Comparison of ENCODE assay signal across 12 cellular contexts in the genomic region with DNA sequence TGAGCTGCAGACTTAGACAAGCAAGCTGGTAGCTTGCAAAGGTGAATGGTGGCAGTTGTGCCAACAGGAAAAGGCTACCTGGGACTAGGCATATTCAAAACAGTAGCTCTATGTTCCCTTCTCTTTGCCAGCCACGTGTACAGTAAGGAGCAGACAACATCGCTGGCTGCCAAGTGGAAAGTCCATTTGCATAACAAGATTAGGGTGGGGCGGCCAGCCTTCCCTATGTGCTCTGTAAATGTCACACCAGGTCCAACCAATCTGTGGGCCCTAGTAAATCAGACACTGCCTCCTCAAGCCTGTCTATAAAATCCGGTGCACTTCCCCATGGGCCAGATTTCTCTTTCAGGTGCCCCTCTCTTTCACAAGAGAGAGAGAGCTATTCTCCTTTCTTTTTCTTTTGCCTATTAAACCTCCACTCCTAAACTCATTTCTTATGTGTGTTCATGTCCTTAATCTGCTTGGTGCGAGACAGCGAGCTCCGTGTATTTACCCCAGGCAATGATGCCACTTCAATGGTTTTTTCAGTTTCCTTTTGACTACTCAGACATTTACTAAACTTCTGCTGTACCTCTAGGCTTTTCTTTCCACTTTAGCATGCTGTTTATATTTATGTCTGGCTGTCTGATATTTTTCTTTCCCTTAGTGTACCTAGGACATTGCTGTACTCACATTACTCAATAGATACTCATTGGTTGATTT.
DNase-seq lines count a peak whose midpoint lies in the region; ATAC-seq and TF ChIP-seq lines count a peak whose summit lies in the region.
"Had no signal": no experiment of that assay in that cellular context is flagged by ENCODE, and none has a peak within 500 bp of the region (broad histone marks: within the 10 kb centered on the region; RNA-seq: fewer than 3 reads in every experiment).

No MANE protein-coding gene starts in this region.

- no peaks in the 10 kb centered on the region for H3K27me3 ChIP-seq in prostate gland (replicated peaks; ENCODE audit: insufficient read depth)
- H3K27me3 ChIP-seq in hepatocyte, result no peaks in the 10 kb centered on the region
- no peaks in the 10 kb centered on the region for H3K27me3 ChIP-seq in right atrium auricular region
- H3K27me3 ChIP-seq: cardiac muscle cell, suprapubic skin had no signal

- DNase-seq in NCI-H146 (lab: John Stamatoyannopoulos, UW) (peak; percentile 6), NCI-H146 treated with DMSO at 0.1 percent for 48 hours (lab: John Stamatoyannopoulos, UW; ENCODE audit: unreplicated experiment) (no peak), OCI-M1 (lab: John Stamatoyannopoulos, UW) (peak; percentile 5), prostate gland (ENCODE audit: low spot score) (peak; percentile 5), hepatocyte (ENCODE audit: low spot score) (no peak), right atrium auricular region (ENCODE audit: low spot score) (no peak)
- no peak for DNase-seq in activated CD8-positive, alpha-beta memory T cell treated with anti-CD3 and anti-CD28 coated beads, Interleukin-2, amount 10 ng/mL, durations not matched to agents 7 days and 5 days
- DNase-seq: 8988T, DND-41 had no signal

- H3K9me3 Mint-ChIP-seq in activated CD8-positive, alpha-beta memory T cell treated with anti-CD3 and anti-CD28 coated beads, Interleukin-2, amount 10 ng/mL, durations not matched to agents 7 days and 5 days (ENCODE audit: low read depth), result no peaks in the 10 kb centered on the region

- no peak overlapping the region for H3K4me3 ChIP-seq in prostate gland
- no peak overlapping the region for H3K4me3 ChIP-seq in hepatocyte
- no peak overlapping the region for H3K4me3 ChIP-seq in right atrium auricular region
- H3K4me3 ChIP-seq: cardiac muscle cell, suprapubic skin had no signal

- H3K9me3 ChIP-seq in prostate gland (no peaks in the 10 kb centered on the region), hepatocyte (ENCODE audit: low read depth) (no peaks in the 10 kb centered on the region), right atrium auricular region (no peaks in the 10 kb centered on the region)
- H3K9me3 ChIP-seq: suprapubic skin had no signal

- no peak overlapping the region for H3K27ac ChIP-seq in prostate gland
- H3K27ac ChIP-seq in hepatocyte, result no peak overlapping the region
- no peak overlapping the region for H3K27ac ChIP-seq in right atrium auricular region
- H3K27ac ChIP-seq: cardiac muscle cell, suprapubic skin had no signal

- H3K4me3 Mint-ChIP-seq in activated CD8-positive, alpha-beta memory T cell treated with anti-CD3 and anti-CD28 coated beads, Interleukin-2, amount 10 ng/mL, durations not matched to agents 7 days and 5 days, result no peak overlapping the region

- H3K36me3 ChIP-seq in prostate gland (no peaks in the 10 kb centered on the region), hepatocyte (replicated peaks; ENCODE audit: insufficient read depth, low read depth) (no peaks in the 10 kb centered on the region), right atrium auricular region (no peaks in the 10 kb centered on the region)
- H3K36me3 ChIP-seq: cardiac muscle cell, suprapubic skin had no signal

- H3K4me1 Mint-ChIP-seq in activated CD8-positive, alpha-beta memory T cell treated with anti-CD3 and anti-CD28 coated beads, Interleukin-2, amount 10 ng/mL, durations not matched to agents 7 days and 5 days, result no peaks in the 10 kb centered on the region

- H2AFZ ChIP-seq in hepatocyte, result no peak overlapping the region

- no peaks in the 10 kb centered on the region for H4K20me1 ChIP-seq in hepatocyte (ENCODE audit: insufficient read depth, poor library complexity, severe bottlenecking)

- no peak overlapping the region for H3K4me2 ChIP-seq in hepatocyte

- no peaks in the 10 kb centered on the region for H3K79me2 ChIP-seq in hepatocyte

- H3K36me3 Mint-ChIP-seq in activated CD8-positive, alpha-beta memory T cell treated with anti-CD3 and anti-CD28 coated beads, Interleukin-2, amount 10 ng/mL, durations not matched to agents 7 days and 5 days, result no peaks in the 10 kb centered on the region

- ATAC-seq in HG02870 (IDR thresholded peaks at IDR 0.05; ENCODE audit: unreplicated experiment), result peak; percentile 83
- ATAC-seq in activated CD8-positive, alpha-beta memory T cell treated with anti-CD3 and anti-CD28 coated beads, Interleukin-2, amount 10 ng/mL, durations not matched to agents 7 days and 5 days, result no peak

- intact Hi-C loops in prostate gland (cut with DNase I), result no loop called here

- H3K9me2 ChIP-seq in hepatocyte (replicated peaks; ENCODE audit: insufficient read depth), result no peaks in the 10 kb centered on the region

- H3K27ac Mint-ChIP-seq in activated CD8-positive, alpha-beta memory T cell treated with anti-CD3 and anti-CD28 coated beads, Interleukin-2, amount 10 ng/mL, durations not matched to agents 7 days and 5 days, result no peak overlapping the region

- H3K27me3 Mint-ChIP-seq in activated CD8-positive, alpha-beta memory T cell treated with anti-CD3 and anti-CD28 coated beads, Interleukin-2, amount 10 ng/mL, durations not matched to agents 7 days and 5 days, result no peaks in the 10 kb centered on the region

- 32% methylated on average over 7 of the region's 7 CpGs for WGBS in prostate gland
- WGBS in hepatocyte (ENCODE audit: low lambda C conversion rate, missing lambda C conversion rate), result 62% methylated on average over 7 of the region's 7 CpGs

- CTCF ChIA-PET in activated CD8-positive, alpha-beta memory T cell treated with anti-CD3 and anti-CD28 coated beads, Interleukin-2, amount 10 ng/mL, durations not matched to agents 7 days and 5 days (lab: Charles Lee), result no interaction called here

- H3K4me1 ChIP-seq in prostate gland (replicated peaks), result no peaks in the 10 kb centered on the region
- no peaks in the 10 kb centered on the region for H3K4me1 ChIP-seq in hepatocyte (ENCODE audit: insufficient read depth)
- no peaks in the 10 kb centered on the region for H3K4me1 ChIP-seq in right atrium auricular region
- H3K4me1 ChIP-seq: suprapubic skin had no signal

- TF ChIP-seq CTCF in prostate gland (IDR thresholded peaks at IDR 0.05), result no peak
- TF ChIP-seq CTCF in hepatocyte (IDR thresholded peaks at IDR 0.05; ENCODE audit: poor library complexity), result no peak
- no peak for TF ChIP-seq CTCF in right atrium auricular region (IDR thresholded peaks at IDR 0.05)

- TF ChIP-seq POLR2A in prostate gland (IDR thresholded peaks at IDR 0.05), result no peak

Comparison
In these comparisons a context has a peak if more than half of its experiments do, and no peak if none do; other contexts are left out.
1. DNase-seq: peak in NCI-H146 (single experiment), OCI-M1 (single experiment) and prostate gland (single experiment); none in NCI-H146 treated with DMSO at 0.1 percent for 48 hours (single experiment), hepatocyte (single experiment), right atrium auricular region (single experiment) and activated CD8-positive, alpha-beta memory T cell treated with anti-CD3 and anti-CD28 coated beads, Interleukin-2, amount 10 ng/mL, durations not matched to agents 7 days and 5 days (single experiment).